16 cellular contexts compared by ENCODE assay signal in genomic region chr1:29960906-29961675, GRCh38.
DNase-seq lines count a peak whose midpoint lies in the region; ATAC-seq and TF ChIP-seq lines count a peak whose summit lies in the region.
"Had no signal": no experiment of that assay in that cellular context is flagged by ENCODE, and none has a peak within 500 bp of the region (broad histone marks: within the 10 kb centered on the region; RNA-seq: fewer than 3 reads in every experiment).

No MANE protein-coding gene starts in this region.

- H3K27me3 ChIP-seq in stomach, result peaks cover 0 to 67% (median 4%) of the 10 kb centered on the region in 3 donors

- no peak overlapping the region for H3K27ac ChIP-seq in stomach

- ATAC-seq in left lobe of liver, result no peak

- WGBS in stomach, 5 donors, result 50 to 57% (median 52%) methylated on average over 13 to 14 of the region's 14 CpGs

- DNase-seq in NCI-H748 (lab: John Stamatoyannopoulos, UW; ENCODE audit: unreplicated experiment) (peak; percentile 19), NCI-H748 treated with DMSO at 0.1 percent for 48 hours (lab: John Stamatoyannopoulos, UW) (no peak), ecto neural progenitor cell (ENCODE audit: low spot score) (peak; percentile 79), left lobe of liver (ENCODE audit: low spot score) (peak; percentile 40), stomach (peak; percentile 20), NCI-H187 (lab: John Stamatoyannopoulos, UW) (no peak), NOMO-1 treated with DMSO at 0.1 percent for 48 hours (lab: John Stamatoyannopoulos, UW; ENCODE audit: unreplicated experiment) (no peak)
- DNase-seq in activated CD4-positive, alpha-beta T cell treated with anti-CD3 and anti-CD28 coated beads, Interleukin-2, amount 50 U/mL, for 1 hour, result no peak
- DNase-seq: C1 segment of cervical spinal cord, MV-4-11, NCI-H1417 treated with DMSO at 0.1 percent for 48 hours, NCI-H2081 treated with DMSO at 0.1 percent for 48 hours, NCI-H446, NCI-H82, SHP77 had no signal

- H3K36me3 ChIP-seq in stomach, result no peaks in the 10 kb centered on the region
- H3K36me3 ChIP-seq: HAP-1 had no signal

- intact Hi-C loops in stomach (cut with DNase I; ENCODE audit: low total_unique reads), result no loop called here

- H3K4me1 ChIP-seq in stomach, result no peaks in the 10 kb centered on the region
- H3K4me1 ChIP-seq: HAP-1 had no signal

- TF ChIP-seq EP300 in stomach (IDR thresholded peaks at IDR 0.05), result no peak

- H3K4me3 ChIP-seq in stomach, result no peak overlapping the region
- H3K4me3 ChIP-seq: HAP-1 had no signal

- TF ChIP-seq POLR2A in stomach (IDR thresholded peaks at IDR 0.05), result no peak

- no peaks in the 10 kb centered on the region for H3K9me3 ChIP-seq in stomach
- H3K9me3 ChIP-seq: HAP-1 had no signal

- no peak for TF ChIP-seq CTCF in stomach (IDR thresholded peaks at IDR 0.05)

Comparison
In these comparisons a context has a peak if more than half of its experiments do, and no peak if none do; other contexts are left out.
1. DNase-seq: peak in NCI-H748 (single experiment), ecto neural progenitor cell (single experiment), left lobe of liver (single experiment) and stomach (single experiment); none in NCI-H748 treated with DMSO at 0.1 percent for 48 hours (single experiment), NCI-H187 (0 of 2), activated CD4-positive, alpha-beta T cell treated with anti-CD3 and anti-CD28 coated beads, Interleukin-2, amount 50 U/mL, for 1 hour (single experiment) and NOMO-1 treated with DMSO at 0.1 percent for 48 hours (single experiment).